In genomic region chr6:36852481-36853147, GRCh38 we compare ENCODE assay signal across 10 cellular contexts. TPM values are rescaled to one million over a fixed set of nuclear protein-coding genes. Genes with fewer than 3 reads are reported as not detected.
DNase-seq lines count a peak whose midpoint lies in the region; ATAC-seq and TF ChIP-seq lines count a peak whose summit lies in the region.
"Had no signal": no experiment of that assay in that cellular context is flagged by ENCODE, and none has a peak within 500 bp of the region (broad histone marks: within the 10 kb centered on the region; RNA-seq: fewer than 3 reads in every experiment).

No MANE protein-coding gene starts in this region.

- peaks cover 5 to 9% of the 10 kb centered on the region in 2 donors for H3K4me1 Mint-ChIP-seq in natural killer cell treated with Interleukin-12 subunit alpha and Interleukin-12 subunit beta and Interleukin-15 and Interleukin-18, amount 100 ng/mL, for 72 hours (ENCODE audit: low read depth in 2 of 2)
- H3K4me1 Mint-ChIP-seq in natural killer cell (no peaks in the 10 kb centered on the region), MCF 10A (ENCODE audit: insufficient read depth, unreplicated experiment) (peaks cover 17% of the 10 kb centered on the region)

- WGBS in liver = 69% methylated on average over 4 of the region's 4 CpGs

- H3K36me3 Mint-ChIP-seq in natural killer cell treated with Interleukin-12 subunit alpha and Interleukin-12 subunit beta and Interleukin-15 and Interleukin-18, amount 100 ng/mL, for 72 hours = peaks cover 43% of the 10 kb centered on the region
- peaks cover 32% of the 10 kb centered on the region for H3K36me3 Mint-ChIP-seq in natural killer cell
- peaks cover 40% of the 10 kb centered on the region for H3K36me3 Mint-ChIP-seq in MCF 10A (ENCODE audit: insufficient read depth, unreplicated experiment)

- no peak overlapping the region for H3K4me3 ChIP-seq in liver (ENCODE audit: low read depth in 1 of 3, low read length in 3 of 3)

- peak overlapping the region in 1 of 2 donors; percentile 29 for H3K27ac ChIP-seq in liver (ENCODE audit: low read depth in 1 of 2, low read length in 2 of 2)

- no peak for TF ChIP-seq CTCF in natural killer cell (IDR thresholded peaks at IDR 0.05)
- TF ChIP-seq CTCF in MCF 10A (IDR thresholded peaks at IDR 0.05; ENCODE audit: unreplicated experiment) = peak; percentile 8
- no peak for TF ChIP-seq CTCF in liver (IDR thresholded peaks at IDR 0.05; ENCODE audit: low read depth, low read length, missing input control)

- no peak overlapping the region for H3K9ac ChIP-seq in liver (ENCODE audit: low read depth in 1 of 2, low read length in 2 of 2)

- peaks cover 0 to 2% of the 10 kb centered on the region in 2 donors for H3K27me3 Mint-ChIP-seq in natural killer cell treated with Interleukin-12 subunit alpha and Interleukin-12 subunit beta and Interleukin-15 and Interleukin-18, amount 100 ng/mL, for 72 hours
- peaks cover 13 to 29% of the 10 kb centered on the region in 2 donors for H3K27me3 Mint-ChIP-seq in natural killer cell (ENCODE audit: low read depth in 2 of 2)
- no peaks in the 10 kb centered on the region for H3K27me3 Mint-ChIP-seq in MCF 10A (ENCODE audit: insufficient read depth, unreplicated experiment)
- H3K27me3 Mint-ChIP-seq: CD4-positive, CD25-positive, alpha-beta regulatory T cell had no signal

- no peak for DNase-seq in natural killer cell treated with Interleukin-12 subunit alpha and Interleukin-12 subunit beta and Interleukin-15 and Interleukin-18, amount 100 ng/mL, for 72 hours (ENCODE audit: low spot score)
- no peak for DNase-seq in natural killer cell
- no peak for DNase-seq in MCF 10A (ENCODE audit: unreplicated experiment)
- DNase-seq in NCI-H82 treated with DMSO at 0.1 percent for 48 hours (lab: John Stamatoyannopoulos, UW; ENCODE audit: unreplicated experiment) = no peak
- DNase-seq in NCI-H446 treated with DMSO at 0.1 percent for 48 hours (lab: John Stamatoyannopoulos, UW) = no peak
- no peak for DNase-seq in activated CD4-positive, CD25-positive, alpha-beta regulatory T cell treated with anti-CD3 and anti-CD28 coated beads, Interleukin-2, amount 50 U/mL, for 72 hours
- DNase-seq: activated naive CD4-positive, alpha-beta T cell treated with Interleukin-2 at 50 U/mL for 16 hours; CD4-positive, CD25-positive, alpha-beta regulatory T cell had no signal

- no peak for TF ChIP-seq RAD21 in liver (IDR thresholded peaks at IDR 0.05)

- no peaks in the 10 kb centered on the region for H3K9me3 Mint-ChIP-seq in natural killer cell treated with Interleukin-12 subunit alpha and Interleukin-12 subunit beta and Interleukin-15 and Interleukin-18, amount 100 ng/mL, for 72 hours
- H3K9me3 Mint-ChIP-seq in natural killer cell (no peaks in the 10 kb centered on the region), MCF 10A (ENCODE audit: unreplicated experiment) (no peaks in the 10 kb centered on the region)

- no peak for ATAC-seq in natural killer cell treated with Interleukin-12 subunit alpha and Interleukin-12 subunit beta and Interleukin-15 and Interleukin-18, amount 100 ng/mL, for 72 hours
- no peak for ATAC-seq in natural killer cell
- no peak for ATAC-seq in HG02798 (IDR thresholded peaks at IDR 0.05; ENCODE audit: poor library complexity, unreplicated experiment)

- no peaks in the 10 kb centered on the region for H3K27me3 ChIP-seq in liver (ENCODE audit: control insufficient read depth in 4 of 4, insufficient read depth in 4 of 4, low read length in 3 of 4)

- H3K27ac Mint-ChIP-seq in natural killer cell treated with Interleukin-12 subunit alpha and Interleukin-12 subunit beta and Interleukin-15 and Interleukin-18, amount 100 ng/mL, for 72 hours = peak overlapping the region; percentile 21 to 44
- H3K27ac Mint-ChIP-seq in natural killer cell = no peak overlapping the region
- H3K27ac Mint-ChIP-seq in MCF 10A (ENCODE audit: low read depth, unreplicated experiment) = peak overlapping the region; percentile 11

- H3K4me3 Mint-ChIP-seq in natural killer cell treated with Interleukin-12 subunit alpha and Interleukin-12 subunit beta and Interleukin-15 and Interleukin-18, amount 100 ng/mL, for 72 hours = no peak overlapping the region
- H3K4me3 Mint-ChIP-seq in natural killer cell = no peak overlapping the region
- no peak overlapping the region for H3K4me3 Mint-ChIP-seq in MCF 10A (ENCODE audit: unreplicated experiment)
- H3K4me3 Mint-ChIP-seq: CD4-positive, CD25-positive, alpha-beta regulatory T cell had no signal

- no TSS peak for BruUV-seq in MCF 10A (replicated peaks; lab: Mats Ljungman, UMichigan)

- no peaks in the 10 kb centered on the region for H3K9me3 ChIP-seq in liver (ENCODE audit: control insufficient read depth in 4 of 4, low read length in 3 of 4)

- H3K36me3 ChIP-seq in liver (ENCODE audit: control insufficient read depth in 4 of 4, insufficient read depth in 3 of 4, low read depth in 1 of 4, low read length in 3 of 4) = peaks cover 2 to 8% (median 7%) of the 10 kb centered on the region in 4 donors

- CTCF ChIA-PET in MCF 10A (lab: Yijun Ruan, JAX) = interaction anchor here (0.6 to 5.2 kb wide), 13 partner anchors 8 to 254 kb away, joined by 3 to 64 read pairs (median 3); no protein-coding TSS in a partner anchor

- intact Hi-C loops in natural killer cell (cut with micrococcal nuclease) (no loop called here), MCF 10A (cut with micrococcal nuclease) (no loop called here)

- H3K4me1 ChIP-seq in liver (ENCODE audit: control insufficient read depth in 4 of 4, insufficient read depth in 4 of 4, low read length in 3 of 4) = peaks cover 0 to 14% (median 8%) of the 10 kb centered on the region in 4 donors

- POLR2A ChIA-PET in MCF 10A (lab: Yijun Ruan, JAX) = interaction anchor here (0.6 to 2.8 kb wide), 9 partner anchors 10 to 238 kb away, joined by 3 to 18 read pairs (median 3); partner anchors contain the start of gene PPIL1

TF ChIP-seq in liver, 16 proteins besides CTCF, POLR2A, EP300 and RAD21:
- TF ChIP-seq RXRA (IDR thresholded peaks at IDR 0.05) = no peak
- peak; percentile 51 to 71 for TF ChIP-seq HNF4A (conservative IDR thresholded peaks at IDR 0.05)

RNA-seq across cellular contexts. Expression of gene CPNE5, which starts 13.4 kb away (rescaled TPM):
- total RNA-seq in natural killer cell treated with Interleukin-12 subunit alpha and Interleukin-12 subunit beta and Interleukin-15 and Interleukin-18, amount 100 ng/mL, for 72 hours = 1 to 10 TPM; 2.9 to 4.0 TPM
- total RNA-seq in natural killer cell (1 to 10 TPM; 1.2 to 8.5 (median 2.0) TPM), MCF 10A (2022) (not detected in 2 replicates), liver (under 1 TPM; 0.42 to 0.47 TPM)
- 1 to 10 TPM in 1 of 2 donors, under 1 TPM in 1; 0.24 to 1.1 TPM for polyA plus RNA-seq in liver

RNA-seq across cellular contexts. Expression of gene PPIL1, which starts 22.0 kb away (rescaled TPM):
- 10 to 100 TPM; 30.3 to 40.8 TPM for total RNA-seq in natural killer cell treated with Interleukin-12 subunit alpha and Interleukin-12 subunit beta and Interleukin-15 and Interleukin-18, amount 100 ng/mL, for 72 hours
- 1 to 10 TPM; 2.6 to 5.2 (median 5.1) TPM for total RNA-seq in natural killer cell
- 53.6 and 54.9 TPM in 2 replicates for total RNA-seq in MCF 10A (2022)
- total RNA-seq in liver = 10 to 100 TPM; 19.8 to 20.8 TPM
- polyA plus RNA-seq in liver = 10 to 100 TPM; 15.8 to 23.9 TPM

RNA-seq across cellular contexts. Expression of gene C6orf89, which starts 33.1 kb away (rescaled TPM):
- 10 to 100 TPM; 40.4 to 44.4 TPM for total RNA-seq in natural killer cell treated with Interleukin-12 subunit alpha and Interleukin-12 subunit beta and Interleukin-15 and Interleukin-18, amount 100 ng/mL, for 72 hours
- 10 to 100 TPM; 34.3 to 47.0 (median 46.3) TPM for total RNA-seq in natural killer cell
- total RNA-seq in MCF 10A (2022) = 36.9 and 43.1 TPM in 2 replicates
- 10 to 100 TPM; 23.7 to 27.2 TPM for total RNA-seq in liver
- 10 to 100 TPM; 14.0 to 18.4 TPM for polyA plus RNA-seq in liver

Comparison
In these comparisons a context has a peak if more than half of its experiments do, and no peak if none do; other contexts are left out.
1. H3K27ac Mint-ChIP-seq: peak in natural killer cell treated with Interleukin-12 subunit alpha and Interleukin-12 subunit beta and Interleukin-15 and Interleukin-18, amount 100 ng/mL, for 72 hours (2 of 2) and MCF 10A (single experiment); none in natural killer cell (0 of 2).